19 cellular contexts compared by ENCODE assay signal in the genomic region with DNA sequence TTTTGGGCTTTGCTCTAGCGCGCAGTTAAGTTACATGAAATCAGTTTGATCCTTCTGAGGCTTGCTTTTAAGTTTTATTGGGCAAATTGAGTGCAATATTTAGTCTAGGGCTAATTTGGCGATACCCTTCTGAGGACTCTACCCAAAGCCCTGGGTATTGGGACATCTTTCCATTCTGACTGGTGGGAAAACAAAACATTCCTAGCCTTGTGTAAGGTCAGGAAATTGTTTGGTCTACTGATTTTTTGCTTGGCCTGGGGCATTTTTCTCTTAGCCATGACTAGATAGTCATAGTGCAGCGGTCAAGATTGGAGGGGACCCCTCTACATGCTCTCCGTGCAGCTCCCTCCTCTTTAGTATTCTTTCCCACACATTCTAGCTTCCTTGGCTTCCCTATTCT.
DNase-seq lines count a peak whose midpoint lies in the region; ATAC-seq, FAIRE-seq and TF ChIP-seq lines count a peak whose summit lies in the region.
"Had no signal": no experiment of that assay in that cellular context is flagged by ENCODE, and none has a peak within 500 bp of the region (broad histone marks: within the 10 kb centered on the region; RNA-seq: fewer than 3 reads in every experiment).

No MANE protein-coding gene starts in this region.

- no peaks in the 10 kb centered on the region for H3K9me3 ChIP-seq in kidney (ENCODE audit: control insufficient read depth in 1 of 2, low read length in 2 of 2)

- no peak for TF ChIP-seq CTCF in fibroblast of pulmonary artery (IDR thresholded peaks at IDR 0.05; ENCODE audit: low read length, missing control alignments)
- no peak for TF ChIP-seq CTCF in kidney (IDR thresholded peaks at IDR 0.05; ENCODE audit: borderline replicate concordance, extremely low read depth, insufficient read depth)

- H3K27ac ChIP-seq in kidney (ENCODE audit: low read depth in 2 of 2, low read length in 2 of 2), result no peak overlapping the region
- H3K27ac ChIP-seq: C4-2B had no signal

- H3K4me3 ChIP-seq in fibroblast of pulmonary artery (replicated peaks; ENCODE audit: low read depth, low read length) (no peak overlapping the region), kidney (ENCODE audit: low read length in 2 of 2) (no peak overlapping the region)
- H3K4me3 ChIP-seq: GM23338 had no signal

- H3K4me1 ChIP-seq in kidney (ENCODE audit: control insufficient read depth in 1 of 2, insufficient read depth in 1 of 2, low read depth in 1 of 2, low read length in 2 of 2), result peaks cover 0 to 2% of the 10 kb centered on the region in 2 donors

- ATAC-seq in sciatic nerve, result peak; percentile 52
- no peak for ATAC-seq in GM21423 (IDR thresholded peaks at IDR 0.05; ENCODE audit: unreplicated experiment)
- ATAC-seq: GM23338 had no signal

- H3K9ac ChIP-seq in kidney (ENCODE audit: low read length in 2 of 2), result no peak overlapping the region

- no peak for FAIRE-seq in kidney (lab: Jason Lieb, UNC)
- FAIRE-seq: A204.1, G401.6, GM12891, H54 had no signal

- no peaks in the 10 kb centered on the region for H3K36me3 ChIP-seq in kidney (ENCODE audit: control insufficient read depth in 1 of 2, insufficient read depth in 2 of 2, low read length in 2 of 2)

- intact Hi-C loops in sciatic nerve (cut with DNase I), result no loop called here
- intact Hi-C loops in kidney (cut with DNase I), result no loop called here

- DNase-seq in EH (ENCODE audit: low read depth) (peak; percentile 51), RPMI7951 (ENCODE audit: low read depth) (peak; percentile 90), fibroblast of pulmonary artery (ENCODE audit: low read depth) (peak; percentile 20), sciatic nerve (ENCODE audit: low spot score) (no peak), kidney (no peak), cerebellar cortex (ENCODE audit: low spot score) (no peak)
- DNase-seq: ACHN; AML-193; Calu3; CD4-positive, alpha-beta memory T cell; DMS79 treated with DMSO at 0.1 percent for 48 hours; HCEC 1CT had no signal

Comparison
In these comparisons a context has a peak if more than half of its experiments do, and no peak if none do; other contexts are left out.
1. DNase-seq: peak in EH (single experiment), RPMI7951 (single experiment) and fibroblast of pulmonary artery (single experiment); none in sciatic nerve (single experiment), kidney (single experiment) and cerebellar cortex (single experiment).